Comparison of ENCODE assay signal across 15 cellular contexts in genomic region chr22:46092011-46092410, GRCh38. TPM values are rescaled to one million over a fixed set of nuclear protein-coding genes. Genes with fewer than 3 reads are reported as not detected.
DNase-seq lines count a peak whose midpoint lies in the region; ATAC-seq and TF ChIP-seq lines count a peak whose summit lies in the region.
"Had no signal": no experiment of that assay in that cellular context is flagged by ENCODE, and none has a peak within 500 bp of the region (broad histone marks: within the 10 kb centered on the region; RNA-seq: fewer than 3 reads in every experiment).

No MANE protein-coding gene starts in this region.

- no peak overlapping the region for H3K4me3 Mint-ChIP-seq in activated CD8-positive, alpha-beta T cell treated with anti-CD3 and anti-CD28 coated beads, Interleukin-2, amount 10 ng/mL, durations not matched to agents 7 days and 5 days
- H3K4me3 Mint-ChIP-seq in activated CD8-positive, alpha-beta T cell treated with anti-CD3 and anti-CD28 coated beads for 36 hours, result no peak overlapping the region
- H3K4me3 Mint-ChIP-seq: activated CD4-positive, alpha-beta T cell treated with anti-CD3 and anti-CD28 coated beads for 36 hours; activated naive CD8-positive, alpha-beta T cell treated with anti-CD3 and anti-CD28 coated beads, Interleukin-2, amount 10 ng/mL, durations not matched to agents 7 days and 5 days; T-helper 1 cell treated with Interleukin-12 subunit alpha and Interleukin-12 subunit beta and Interleukin-4 antibody, amounts not matched to agents 30 μg/mL and 1 μg/mL, for 36 hours had no signal

- no peak overlapping the region for H3K4me3 ChIP-seq in left ventricle myocardium inferior
- no peak overlapping the region for H3K4me3 ChIP-seq in sigmoid colon
- H3K4me3 ChIP-seq: Peyer's patch had no signal

- CTCF ChIA-PET in activated CD8-positive, alpha-beta T cell treated with anti-CD3 and anti-CD28 coated beads, Interleukin-2, amount 10 ng/mL, durations not matched to agents 7 days and 5 days (lab: Charles Lee), result interaction anchor here (0.9 kb wide), 1 partner anchor 25 kb away, joined by 3 read pairs; no protein-coding TSS in a partner anchor
- CTCF ChIA-PET in activated CD8-positive, alpha-beta T cell treated with anti-CD3 and anti-CD28 coated beads for 36 hours (lab: Charles Lee), result interaction anchor here (1.2 to 1.5 kb wide), 2 partner anchors 25 to 30 kb away, joined by 3 to 6 read pairs; no protein-coding TSS in a partner anchor

- H3K9me3 ChIP-seq in left ventricle myocardium inferior (replicated peaks), result no peaks in the 10 kb centered on the region
- no peaks in the 10 kb centered on the region for H3K9me3 ChIP-seq in sigmoid colon
- H3K9me3 ChIP-seq: Peyer's patch had no signal

- no peaks in the 10 kb centered on the region for H3K9me3 Mint-ChIP-seq in activated CD8-positive, alpha-beta T cell treated with anti-CD3 and anti-CD28 coated beads, Interleukin-2, amount 10 ng/mL, durations not matched to agents 7 days and 5 days (ENCODE audit: insufficient read depth)
- H3K9me3 Mint-ChIP-seq in activated CD8-positive, alpha-beta T cell treated with anti-CD3 and anti-CD28 coated beads for 36 hours, result no peaks in the 10 kb centered on the region
- H3K9me3 Mint-ChIP-seq: activated naive CD8-positive, alpha-beta T cell treated with anti-CD3 and anti-CD28 coated beads, Interleukin-2, amount 10 ng/mL, durations not matched to agents 7 days and 5 days; T-helper 1 cell treated with Interleukin-12 subunit alpha and Interleukin-12 subunit beta and Interleukin-4 antibody, amounts not matched to agents 30 μg/mL and 1 μg/mL, for 36 hours had no signal

- H3K27ac ChIP-seq in left ventricle myocardium inferior (replicated peaks), result peak overlapping the region; percentile 100
- H3K27ac ChIP-seq in sigmoid colon, result peak overlapping the region; percentile 96 to 99 (median 98)

- DNase-seq in activated CD8-positive, alpha-beta T cell treated with anti-CD3 and anti-CD28 coated beads, Interleukin-2, amount 10 ng/mL, durations not matched to agents 7 days and 5 days, result no peak
- DNase-seq in activated CD8-positive, alpha-beta T cell treated with anti-CD3 and anti-CD28 coated beads for 36 hours, result no peak
- DNase-seq in left ventricle myocardium inferior, result peak; percentile 15
- DNase-seq in sigmoid colon, result no peak
- DNase-seq in NCI-H226, result no peak
- no peak for DNase-seq in stimulated activated CD4-positive, alpha-beta T cell treated with anti-CD3 and anti-CD28 coated beads, Interleukin-12 subunit alpha, Interleukin-12 subunit beta, amount 100 ng/mL, for 4 hours
- DNase-seq in NCI-H2171 (lab: John Stamatoyannopoulos, UW), result no peak
- no peak for DNase-seq in T-helper 2 cell
- DNase-seq: activated CD4-positive, alpha-beta T cell treated with anti-CD3 and anti-CD28 coated beads for 36 hours; activated naive CD8-positive, alpha-beta T cell treated with anti-CD3 and anti-CD28 coated beads, Interleukin-2, amount 10 ng/mL, durations not matched to agents 7 days and 5 days; Karpas-422; NCI-H524 treated with DMSO at 0.1 percent for 48 hours; Peyer's patch had no signal

- no peak for TF ChIP-seq EP300 in sigmoid colon (IDR thresholded peaks at IDR 0.05)

- peak overlapping the region; percentile 34 for H3K27ac Mint-ChIP-seq in activated CD8-positive, alpha-beta T cell treated with anti-CD3 and anti-CD28 coated beads, Interleukin-2, amount 10 ng/mL, durations not matched to agents 7 days and 5 days
- H3K27ac Mint-ChIP-seq in activated CD8-positive, alpha-beta T cell treated with anti-CD3 and anti-CD28 coated beads for 36 hours, result no peak overlapping the region
- H3K27ac Mint-ChIP-seq: activated CD4-positive, alpha-beta T cell treated with anti-CD3 and anti-CD28 coated beads for 36 hours; activated naive CD8-positive, alpha-beta T cell treated with anti-CD3 and anti-CD28 coated beads, Interleukin-2, amount 10 ng/mL, durations not matched to agents 7 days and 5 days; T-helper 1 cell treated with Interleukin-12 subunit alpha and Interleukin-12 subunit beta and Interleukin-4 antibody, amounts not matched to agents 30 μg/mL and 1 μg/mL, for 36 hours had no signal

- intact Hi-C loops in activated CD8-positive, alpha-beta T cell treated with anti-CD3 and anti-CD28 coated beads for 36 hours (cut with micrococcal nuclease), result no loop called here
- intact Hi-C loops in left ventricle myocardium inferior (cut with micrococcal nuclease), result no loop called here
- intact Hi-C loops in sigmoid colon (cut with DNase I), result loop anchor here (5.0 kb wide), 1 partner anchor 80 kb away; no protein-coding TSS in a partner anchor

- H3K4me1 Mint-ChIP-seq in activated CD8-positive, alpha-beta T cell treated with anti-CD3 and anti-CD28 coated beads, Interleukin-2, amount 10 ng/mL, durations not matched to agents 7 days and 5 days (ENCODE audit: low read depth), result peaks cover 6% of the 10 kb centered on the region
- no peaks in the 10 kb centered on the region for H3K4me1 Mint-ChIP-seq in activated CD8-positive, alpha-beta T cell treated with anti-CD3 and anti-CD28 coated beads for 36 hours (ENCODE audit: low read depth)
- H3K4me1 Mint-ChIP-seq: activated CD4-positive, alpha-beta T cell treated with anti-CD3 and anti-CD28 coated beads for 36 hours had no signal

- no peak for ATAC-seq in activated CD8-positive, alpha-beta T cell treated with anti-CD3 and anti-CD28 coated beads, Interleukin-2, amount 10 ng/mL, durations not matched to agents 7 days and 5 days
- ATAC-seq in activated CD8-positive, alpha-beta T cell treated with anti-CD3 and anti-CD28 coated beads for 36 hours, result no peak
- ATAC-seq: activated CD4-positive, alpha-beta T cell treated with anti-CD3 and anti-CD28 coated beads for 36 hours; esophagus mucosa had no signal

- TF ChIP-seq CTCF in activated CD8-positive, alpha-beta T cell treated with anti-CD3 and anti-CD28 coated beads for 36 hours (IDR thresholded peaks at IDR 0.05), result no peak
- TF ChIP-seq CTCF in left ventricle myocardium inferior (IDR thresholded peaks at IDR 0.05; ENCODE audit: borderline replicate concordance) (no peak), sigmoid colon (IDR thresholded peaks at IDR 0.05) (no peak)

- POLR2A ChIA-PET in activated CD8-positive, alpha-beta T cell treated with anti-CD3 and anti-CD28 coated beads, Interleukin-2, amount 10 ng/mL, durations not matched to agents 7 days and 5 days (lab: Charles Lee), result no interaction called here
- POLR2A ChIA-PET in activated CD8-positive, alpha-beta T cell treated with anti-CD3 and anti-CD28 coated beads for 36 hours (lab: Charles Lee), result no interaction called here

- H3K36me3 ChIP-seq in left ventricle myocardium inferior, result peaks cover 33% of the 10 kb centered on the region
- peaks cover 0 to 11% (median 5%) of the 10 kb centered on the region in 4 donors for H3K36me3 ChIP-seq in sigmoid colon

- H3K4me1 ChIP-seq in left ventricle myocardium inferior (peaks cover 100% of the 10 kb centered on the region), sigmoid colon (peaks cover 0 to 100% (median 99%) of the 10 kb centered on the region in 4 donors)

- no peak for TF ChIP-seq POLR2A in sigmoid colon (IDR thresholded peaks at IDR 0.05)

- H3K27me3 ChIP-seq in left ventricle myocardium inferior (ENCODE audit: low read depth), result no peaks in the 10 kb centered on the region
- H3K27me3 ChIP-seq in sigmoid colon, result no peaks in the 10 kb centered on the region
- H3K27me3 ChIP-seq: Peyer's patch had no signal

- WGBS in sigmoid colon, 2 donors, result 82 to 86% methylated on average over 13 of the region's 13 CpGs

- H3K27me3 Mint-ChIP-seq in activated CD8-positive, alpha-beta T cell treated with anti-CD3 and anti-CD28 coated beads, Interleukin-2, amount 10 ng/mL, durations not matched to agents 7 days and 5 days (ENCODE audit: low read depth), result no peaks in the 10 kb centered on the region
- no peaks in the 10 kb centered on the region for H3K27me3 Mint-ChIP-seq in activated CD8-positive, alpha-beta T cell treated with anti-CD3 and anti-CD28 coated beads for 36 hours
- H3K27me3 Mint-ChIP-seq: activated CD4-positive, alpha-beta T cell treated with anti-CD3 and anti-CD28 coated beads for 36 hours; activated naive CD8-positive, alpha-beta T cell treated with anti-CD3 and anti-CD28 coated beads, Interleukin-2, amount 10 ng/mL, durations not matched to agents 7 days and 5 days had no signal

- no peaks in the 10 kb centered on the region for H3K36me3 Mint-ChIP-seq in activated CD8-positive, alpha-beta T cell treated with anti-CD3 and anti-CD28 coated beads, Interleukin-2, amount 10 ng/mL, durations not matched to agents 7 days and 5 days (ENCODE audit: low read depth)
- no peaks in the 10 kb centered on the region for H3K36me3 Mint-ChIP-seq in activated CD8-positive, alpha-beta T cell treated with anti-CD3 and anti-CD28 coated beads for 36 hours (ENCODE audit: low read depth)
- H3K36me3 Mint-ChIP-seq: activated naive CD8-positive, alpha-beta T cell treated with anti-CD3 and anti-CD28 coated beads, Interleukin-2, amount 10 ng/mL, durations not matched to agents 7 days and 5 days had no signal

RNA-seq across cellular contexts. Expression of gene PPARA, which starts 58.3 kb away (rescaled TPM):
- 10 to 100 TPM; 17.9 to 18.1 TPM for total RNA-seq in activated CD8-positive, alpha-beta T cell treated with anti-CD3 and anti-CD28 coated beads, Interleukin-2, amount 10 ng/mL, durations not matched to agents 7 days and 5 days
- total RNA-seq in activated CD8-positive, alpha-beta T cell treated with anti-CD3 and anti-CD28 coated beads for 36 hours, result 10 to 100 TPM in 1 of 2 experiments, 1 to 10 TPM in 1; 9.1 to 11.8 TPM
- total RNA-seq in left ventricle myocardium inferior (101 TPM), sigmoid colon (10 to 100 TPM; 16.6 to 21.4 (median 20.6) TPM)
- 10 to 100 TPM in 2 of 3 donors, 1 to 10 TPM in 1; 7.8 to 22.7 (median 12.0) TPM for polyA plus RNA-seq in sigmoid colon
